ENCODE assay signal across 8 cellular contexts in genomic region chr1:160945881-160946280, GRCh38. TPM values are rescaled to one million over a fixed set of nuclear protein-coding genes. Genes with fewer than 3 reads are reported as not detected.
"Had no signal": no experiment of that assay in that cellular context is flagged by ENCODE, and none has a peak within 500 bp of the region (broad histone marks: within the 10 kb centered on the region; RNA-seq: fewer than 3 reads in every experiment).

No MANE protein-coding gene starts in this region.

RNA-seq across cellular contexts. Expression of gene ITLN2, which starts 8.7 kb away (rescaled TPM):
- total RNA-seq: activated CD8-positive, alpha-beta T cell treated with anti-CD3 and anti-CD28 coated beads for 36 hours; activated naive CD8-positive, alpha-beta T cell treated with anti-CD3 and anti-CD28 coated beads for 36 hours; activated T-cell treated with anti-CD3 and anti-CD28 coated beads, Interleukin-2, amount 50 U/mL, for 72 hours; activated T-helper 2 cell treated with anti-CD3 and anti-CD28 coated beads, Interferon-gamma antibody, Interleukin-2, Interleukin-4, amounts not matched to agents 10 μg/mL and 5 μg/mL and 100 μg/mL, durations not matched to agents 14 hours and 24 hours and 36 hours; cerebellum; PC-9; Right ventricle myocardium superior; SJCRH30 had no signal
